Comparison of ENCODE assay signal across 8 cellular contexts in the genomic region with DNA sequence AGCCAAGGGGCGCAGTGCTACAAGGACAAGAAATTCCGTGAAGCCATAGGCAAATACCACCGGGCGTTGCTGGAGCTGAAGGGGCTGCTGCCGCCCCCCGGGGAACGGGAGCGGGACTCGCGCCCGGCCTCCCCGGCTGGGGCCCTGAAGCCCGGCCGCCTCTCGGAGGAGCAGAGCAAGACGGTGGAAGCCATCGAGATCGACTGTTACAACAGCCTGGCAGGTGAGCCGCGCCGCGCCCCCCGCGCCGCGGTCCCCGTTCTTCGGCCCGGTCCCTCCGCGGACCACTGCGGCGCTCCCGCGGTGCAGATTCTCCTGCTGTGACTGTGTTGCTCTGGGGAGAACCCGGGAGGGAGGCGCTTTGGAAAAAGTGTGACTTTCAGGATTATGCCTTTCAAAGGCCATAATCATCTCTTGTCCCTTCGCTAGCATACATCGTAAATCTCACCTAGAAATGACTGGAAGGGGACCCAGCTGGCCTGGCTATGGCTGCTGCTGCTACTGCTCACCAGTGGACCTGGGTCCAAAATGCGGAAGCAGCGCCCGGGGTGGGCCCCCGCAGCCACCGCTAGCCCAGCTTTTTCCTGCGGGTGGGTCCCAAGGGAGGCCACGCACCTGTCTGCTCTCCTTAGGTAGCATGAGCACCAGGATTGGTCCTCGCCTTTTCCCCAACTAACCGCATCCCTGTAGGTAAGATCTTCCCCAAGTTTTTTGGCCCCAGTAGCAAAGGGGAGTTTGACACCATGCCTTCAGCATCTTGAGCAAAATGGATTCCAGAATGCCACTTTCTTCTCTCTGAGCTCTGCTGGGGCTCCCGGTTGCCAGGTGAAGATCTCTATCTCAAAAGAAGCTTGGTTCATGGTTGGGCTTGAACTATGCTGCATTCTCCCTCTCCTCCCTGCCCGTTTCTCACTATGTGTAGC. TPM values are rescaled to one million over a fixed set of nuclear protein-coding genes. Genes with fewer than 3 reads are reported as not detected.
DNase-seq lines count a peak whose midpoint lies in the region; ATAC-seq and TF ChIP-seq lines count a peak whose summit lies in the region.

No MANE protein-coding gene starts in this region.

- peak overlapping the region; percentile 84 for H3K4me3 Mint-ChIP-seq in nephron progenitor cell

- no peak for TF ChIP-seq EP300 in Ishikawa (IDR thresholded peaks at IDR 0.05; ENCODE audit: borderline replicate concordance)

- TF ChIP-seq RAD21 in Ishikawa (IDR thresholded peaks at IDR 0.05; ENCODE audit: low read depth): no peak

- no peak overlapping the region for H3K27ac Mint-ChIP-seq in nephron progenitor cell

- peak; percentile 19 for ATAC-seq in esophagus mucosa

- no peak for TF ChIP-seq CTCF in nephron progenitor cell (IDR thresholded peaks at IDR 0.05)

- DNase-seq in stimulated activated CD4-positive, alpha-beta T cell treated with anti-CD3 and anti-CD28 coated beads, Interleukin-12 subunit alpha, Interleukin-12 subunit beta, amount 100 ng/mL, for 4 hours: peak; percentile 30
- no peak for DNase-seq in stimulated activated CD4-positive, alpha-beta T cell treated with anti-CD3 and anti-CD28 coated beads, Interleukin-2, amount 100 ng/mL, for 48 hours
- DNase-seq in activated CD8-positive, alpha-beta memory T cell treated with anti-CD3 and anti-CD28 coated beads for 24 hours: peak; percentile 80
- DNase-seq in nephron progenitor cell (peak; percentile 42), mesenteric fat pad (ENCODE audit: low spot score) (no peak), foreskin melanocyte (no peak)

- no peaks in the 10 kb centered on the region for H3K36me3 Mint-ChIP-seq in nephron progenitor cell (ENCODE audit: low read depth)

- peaks cover 68% of the 10 kb centered on the region for H3K27me3 Mint-ChIP-seq in nephron progenitor cell (ENCODE audit: low read depth, poor library complexity)

- H3K4me1 Mint-ChIP-seq in nephron progenitor cell: peaks cover 17% of the 10 kb centered on the region

- H3K9me3 Mint-ChIP-seq in nephron progenitor cell: no peaks in the 10 kb centered on the region

TF ChIP-seq in Ishikawa, 13 proteins besides CTCF, POLR2A, EP300 and RAD21:
- TF ChIP-seq YY1 (IDR thresholded peaks at IDR 0.05; ENCODE audit: low read depth) (no peak), ZBTB7A (IDR thresholded peaks at IDR 0.05; ENCODE audit: low read depth) (peak; percentile 56; the same call in 1 of the 2 replicates), CEBPB (IDR thresholded peaks at IDR 0.05) (no peak), TAF1 (IDR thresholded peaks at IDR 0.05; ENCODE audit: low read depth) (no peak), TCF12 (IDR thresholded peaks at IDR 0.05; ENCODE audit: low read depth) (no peak), EGR1 (IDR thresholded peaks at IDR 0.05) (no peak)
- TF ChIP-seq, protein P1, sequence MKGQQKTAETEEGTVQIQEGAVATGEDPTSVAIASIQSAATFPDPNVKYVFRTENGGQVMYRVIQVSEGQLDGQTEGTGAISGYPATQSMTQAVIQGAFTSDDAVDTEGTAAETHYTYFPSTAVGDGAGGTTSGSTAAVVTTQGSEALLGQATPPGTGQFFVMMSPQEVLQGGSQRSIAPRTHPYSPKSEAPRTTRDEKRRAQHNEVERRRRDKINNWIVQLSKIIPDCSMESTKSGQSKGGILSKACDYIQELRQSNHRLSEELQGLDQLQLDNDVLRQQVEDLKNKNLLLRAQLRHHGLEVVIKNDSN (IDR thresholded peaks at IDR 0.05): no peak
- TF ChIP-seq, protein P2, sequence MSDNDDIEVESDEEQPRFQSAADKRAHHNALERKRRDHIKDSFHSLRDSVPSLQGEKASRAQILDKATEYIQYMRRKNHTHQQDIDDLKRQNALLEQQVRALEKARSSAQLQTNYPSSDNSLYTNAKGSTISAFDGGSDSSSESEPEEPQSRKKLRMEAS (IDR thresholded peaks at IDR 0.05): no peak
- TF ChIP-seq, protein P3, sequence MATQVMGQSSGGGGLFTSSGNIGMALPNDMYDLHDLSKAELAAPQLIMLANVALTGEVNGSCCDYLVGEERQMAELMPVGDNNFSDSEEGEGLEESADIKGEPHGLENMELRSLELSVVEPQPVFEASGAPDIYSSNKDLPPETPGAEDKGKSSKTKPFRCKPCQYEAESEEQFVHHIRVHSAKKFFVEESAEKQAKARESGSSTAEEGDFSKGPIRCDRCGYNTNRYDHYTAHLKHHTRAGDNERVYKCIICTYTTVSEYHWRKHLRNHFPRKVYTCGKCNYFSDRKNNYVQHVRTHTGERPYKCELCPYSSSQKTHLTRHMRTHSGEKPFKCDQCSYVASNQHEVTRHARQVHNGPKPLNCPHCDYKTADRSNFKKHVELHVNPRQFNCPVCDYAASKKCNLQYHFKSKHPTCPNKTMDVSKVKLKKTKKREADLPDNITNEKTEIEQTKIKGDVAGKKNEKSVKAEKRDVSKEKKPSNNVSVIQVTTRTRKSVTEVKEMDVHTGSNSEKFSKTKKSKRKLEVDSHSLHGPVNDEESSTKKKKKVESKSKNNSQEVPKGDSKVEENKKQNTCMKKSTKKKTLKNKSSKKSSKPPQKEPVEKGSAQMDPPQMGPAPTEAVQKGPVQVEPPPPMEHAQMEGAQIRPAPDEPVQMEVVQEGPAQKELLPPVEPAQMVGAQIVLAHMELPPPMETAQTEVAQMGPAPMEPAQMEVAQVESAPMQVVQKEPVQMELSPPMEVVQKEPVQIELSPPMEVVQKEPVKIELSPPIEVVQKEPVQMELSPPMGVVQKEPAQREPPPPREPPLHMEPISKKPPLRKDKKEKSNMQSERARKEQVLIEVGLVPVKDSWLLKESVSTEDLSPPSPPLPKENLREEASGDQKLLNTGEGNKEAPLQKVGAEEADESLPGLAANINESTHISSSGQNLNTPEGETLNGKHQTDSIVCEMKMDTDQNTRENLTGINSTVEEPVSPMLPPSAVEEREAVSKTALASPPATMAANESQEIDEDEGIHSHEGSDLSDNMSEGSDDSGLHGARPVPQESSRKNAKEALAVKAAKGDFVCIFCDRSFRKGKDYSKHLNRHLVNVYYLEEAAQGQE (IDR thresholded peaks at IDR 0.05; ENCODE audit: low read depth): no peak
TF ChIP-seq in Ishikawa: peak in this region for 1.

RNA-seq across cellular contexts. Expression of a gene that starts 0.9 kb away (rescaled TPM):
- 40.5 TPM for total RNA-seq in esophagus mucosa
- 0.51 TPM for total RNA-seq in mesenteric fat pad

RNA-seq across cellular contexts. Expression of a gene that starts 42.1 kb away (rescaled TPM):
- 22.2 TPM for total RNA-seq in esophagus mucosa
- 24.7 TPM for total RNA-seq in mesenteric fat pad

Comparison
In these comparisons a context has a peak if more than half of its experiments do, and no peak if none do; other contexts are left out.
1. DNase-seq: peak in stimulated activated CD4-positive, alpha-beta T cell treated with anti-CD3 and anti-CD28 coated beads, Interleukin-12 subunit alpha, Interleukin-12 subunit beta, amount 100 ng/mL, for 4 hours (single experiment), activated CD8-positive, alpha-beta memory T cell treated with anti-CD3 and anti-CD28 coated beads for 24 hours (single experiment) and nephron progenitor cell (single experiment); none in stimulated activated CD4-positive, alpha-beta T cell treated with anti-CD3 and anti-CD28 coated beads, Interleukin-2, amount 100 ng/mL, for 48 hours (0 of 2), mesenteric fat pad (single experiment) and foreskin melanocyte (single experiment).
2. RNA of a gene that starts 0.9 kb away (total RNA-seq): 40.5 TPM in esophagus mucosa (single experiment); 0.51 TPM in mesenteric fat pad (single experiment); every median in the first group is over 10 times any median in the second.